Comparison of ENCODE assay signal across 20 cellular contexts in genomic region chr4:165025782-165026181, GRCh38. TPM values are rescaled to one million over a fixed set of nuclear protein-coding genes. Genes with fewer than 3 reads are reported as not detected.
"Had no signal": no experiment of that assay in that cellular context is flagged by ENCODE, and none has a peak within 500 bp of the region (broad histone marks: within the 10 kb centered on the region; RNA-seq: fewer than 3 reads in every experiment).

No MANE protein-coding gene starts in this region.

RNA-seq across cellular contexts. Expression of gene TRIM60, which starts 6.0 kb away (rescaled TPM):
- total RNA-seq: activated naive CD4-positive, alpha-beta T cell treated with anti-CD3 and anti-CD28 coated beads for 36 hours; activated naive CD4-positive, alpha-beta T cell treated with anti-CD3 and anti-CD28 coated beads, Interleukin-2, amount 50 U/mL, for 72 hours; activated naive CD8-positive, alpha-beta T cell treated with anti-CD3 and anti-CD28 coated beads for 36 hours; activated naive CD8-positive, alpha-beta T cell treated with anti-CD3 and anti-CD28 coated beads, Interleukin-2, amount 10 ng/mL, durations not matched to agents 7 days and 5 days; activated T-cell treated with anti-CD3 and anti-CD28 coated beads, Interleukin-2, amount 50 U/mL, for 4 hours; activated T-cell treated with anti-CD3 and anti-CD28 coated beads, Interleukin-2, amount 50 U/mL, for 72 hours; activated T-helper 1 cell treated with anti-CD3 and anti-CD28 coated beads, Interleukin-12 subunit alpha, Interleukin-12 subunit beta, Interleukin-2, Interleukin-4 antibody, amounts not matched to agents 30 ng/mL and 10 ng/mL and 1 ng/mL, durations not matched to agents 14 hours and 24 hours and 36 hours; activated T-helper 17 cell treated with anti-CD3 and anti-CD28 coated beads, Interleukin-2, amount 50 U/mL, for 72 hours; activated T-helper 2 cell treated with anti-CD3 and anti-CD28 coated beads, Interferon-gamma antibody, Interleukin-2, Interleukin-4, amounts not matched to agents 10 μg/mL and 5 μg/mL and 100 μg/mL, durations not matched to agents 14 hours and 24 hours and 36 hours; adrenal gland; aorta; ascending aorta; astrocyte; body of pancreas; breast epithelium; bronchial epithelial cell; cardiac muscle cell; cardiac septum; cerebellum; chondrocyte had no signal

RNA-seq across cellular contexts. Expression of gene TRIM75, which starts 27.9 kb away (rescaled TPM):
- total RNA-seq: activated naive CD4-positive, alpha-beta T cell treated with anti-CD3 and anti-CD28 coated beads for 36 hours; activated naive CD4-positive, alpha-beta T cell treated with anti-CD3 and anti-CD28 coated beads, Interleukin-2, amount 50 U/mL, for 72 hours; activated naive CD8-positive, alpha-beta T cell treated with anti-CD3 and anti-CD28 coated beads for 36 hours; activated naive CD8-positive, alpha-beta T cell treated with anti-CD3 and anti-CD28 coated beads, Interleukin-2, amount 10 ng/mL, durations not matched to agents 7 days and 5 days; activated T-cell treated with anti-CD3 and anti-CD28 coated beads, Interleukin-2, amount 50 U/mL, for 4 hours; activated T-cell treated with anti-CD3 and anti-CD28 coated beads, Interleukin-2, amount 50 U/mL, for 72 hours; activated T-helper 1 cell treated with anti-CD3 and anti-CD28 coated beads, Interleukin-12 subunit alpha, Interleukin-12 subunit beta, Interleukin-2, Interleukin-4 antibody, amounts not matched to agents 30 ng/mL and 10 ng/mL and 1 ng/mL, durations not matched to agents 14 hours and 24 hours and 36 hours; activated T-helper 17 cell treated with anti-CD3 and anti-CD28 coated beads, Interleukin-2, amount 50 U/mL, for 72 hours; activated T-helper 2 cell treated with anti-CD3 and anti-CD28 coated beads, Interferon-gamma antibody, Interleukin-2, Interleukin-4, amounts not matched to agents 10 μg/mL and 5 μg/mL and 100 μg/mL, durations not matched to agents 14 hours and 24 hours and 36 hours; adrenal gland; aorta; ascending aorta; astrocyte; body of pancreas; breast epithelium; bronchial epithelial cell; cardiac muscle cell; cardiac septum; cerebellum; chondrocyte had no signal

RNA-seq across cellular contexts. Expression of gene TRIM61, which starts 48.3 kb away (rescaled TPM):
- total RNA-seq: ascending aorta, body of pancreas had no signal
